11 cellular contexts compared by ENCODE assay signal in the genomic region with DNA sequence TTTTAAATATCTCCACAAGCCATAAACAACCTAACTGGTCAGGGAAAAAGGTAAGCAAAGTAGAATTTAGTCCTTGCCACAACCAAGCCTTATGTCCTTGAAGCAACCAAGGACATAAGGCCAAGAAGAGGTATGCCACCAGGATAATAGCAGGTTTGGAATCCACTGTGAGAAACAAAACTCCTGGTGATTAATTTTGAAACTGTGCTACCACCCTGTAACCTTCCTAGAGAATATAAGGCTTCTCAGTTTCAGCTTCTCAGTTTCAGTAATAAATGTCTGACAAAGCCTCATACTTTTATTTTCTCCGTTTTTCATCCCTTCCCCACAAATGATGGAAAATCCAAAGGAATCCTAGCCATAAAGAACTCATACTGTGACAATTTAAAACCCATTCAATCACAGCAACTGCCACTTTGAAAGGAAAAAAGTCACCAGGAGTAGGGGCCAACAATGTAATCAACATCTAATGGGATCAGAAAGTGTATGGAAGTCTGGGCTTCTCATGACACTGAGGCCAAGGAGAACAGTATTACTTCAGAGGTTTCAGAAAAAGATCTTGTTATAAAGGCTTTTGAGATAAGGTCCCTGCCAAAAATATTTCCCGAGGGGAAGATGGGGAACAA.
DNase-seq lines count a peak whose midpoint lies in the region; ATAC-seq and TF ChIP-seq lines count a peak whose summit lies in the region.
"Had no signal": no experiment of that assay in that cellular context is flagged by ENCODE, and none has a peak within 500 bp of the region (broad histone marks: within the 10 kb centered on the region; RNA-seq: fewer than 3 reads in every experiment).

No MANE protein-coding gene starts in this region.

- H3K27me3 ChIP-seq in SJSA1 (replicated peaks) (no peaks in the 10 kb centered on the region), thyroid gland (no peaks in the 10 kb centered on the region), testis (no peaks in the 10 kb centered on the region)

- no peak overlapping the region for H3K4me3 ChIP-seq in HEK293 (ENCODE audit: low read depth, low read length)
- no peak overlapping the region for H3K4me3 ChIP-seq in SJSA1
- H3K4me3 ChIP-seq in thyroid gland (replicated peaks in 1 of 3) = no peak overlapping the region
- H3K4me3 ChIP-seq in testis = no peak overlapping the region

- CTCF ChIA-PET in HEK293 (lab: Yijun Ruan, JAX) = no interaction called here

- DNase-seq in SJSA1 (ENCODE audit: low read depth in 1 of 2, low spot score in 2 of 2) = no peak
- peak; percentile 21 for DNase-seq in iPS-NIHi11 (ENCODE audit: low spot score)
- DNase-seq in thyroid gland = no peak
- no peak for DNase-seq in testis
- DNase-seq in LoVo (ENCODE audit: low spot score) = no peak
- DNase-seq in GM03348 (ENCODE audit: low spot score) = no peak
- DNase-seq: Caco-2, kidney glomerular epithelial cell, NCI-H2171 had no signal

- POLR2A ChIA-PET in HEK293 (lab: Yijun Ruan, JAX) = no interaction called here

- no peaks in the 10 kb centered on the region for H3K36me3 ChIP-seq in HEK293 (ENCODE audit: control insufficient read depth in 2 of 2, insufficient read depth in 1 of 2, low read length in 2 of 2)
- H3K36me3 ChIP-seq in SJSA1 = no peaks in the 10 kb centered on the region
- no peaks in the 10 kb centered on the region for H3K36me3 ChIP-seq in thyroid gland
- H3K36me3 ChIP-seq in testis (ENCODE audit: low read depth, missing control alignments) = no peaks in the 10 kb centered on the region

- intact Hi-C loops in thyroid gland (cut with DNase I) = no loop called here
- intact Hi-C loops in testis (cut with DNase I; ENCODE audit: low total_unique reads) = no loop called here

- H3K27ac ChIP-seq in HEK293 (ENCODE audit: extremely low read depth, low read depth, low read length) = no peak overlapping the region
- H3K27ac ChIP-seq in SJSA1 = peak overlapping the region; percentile 74
- H3K27ac ChIP-seq in thyroid gland = peak overlapping the region; percentile 21 to 47 (median 31)
- H3K27ac ChIP-seq in testis = peak overlapping the region in 1 of 2 donors; percentile 79

- TF ChIP-seq POLR2A in thyroid gland (IDR thresholded peaks at IDR 0.05) (no peak), testis (IDR thresholded peaks at IDR 0.05) (no peak)

- 63 to 68% methylated on average over 2 of the region's 2 CpGs for WGBS in thyroid gland, 2 donors
- 41 to 54% methylated on average over 2 of the region's 2 CpGs for whole genome bisulfite sequencing in testis, 2 donors

- H3K9me3 ChIP-seq in HEK293 (ENCODE audit: control insufficient read depth, insufficient read depth, low read depth, low read length) (no peaks in the 10 kb centered on the region), SJSA1 (replicated peaks) (no peaks in the 10 kb centered on the region), thyroid gland (no peaks in the 10 kb centered on the region), testis (no peaks in the 10 kb centered on the region)
- H3K9me3 ChIP-seq: Caco-2 had no signal

- ATAC-seq in HG03520 (IDR thresholded peaks at IDR 0.05; ENCODE audit: unreplicated experiment) = no peak

- TF ChIP-seq CTCF in HEK293 (tag by site-specific recombination; IDR thresholded peaks at IDR 0.05) (no peak), thyroid gland (IDR thresholded peaks at IDR 0.05) (no peak), testis (IDR thresholded peaks at IDR 0.05) (no peak)

- H3K4me1 ChIP-seq in HEK293 (ENCODE audit: control insufficient read depth, insufficient read depth, low read length) = peaks cover 20% of the 10 kb centered on the region
- peaks cover 41% of the 10 kb centered on the region for H3K4me1 ChIP-seq in SJSA1 (replicated peaks)
- peaks cover 0 to 14% of the 10 kb centered on the region in 2 donors for H3K4me1 ChIP-seq in thyroid gland
- H3K4me1 ChIP-seq in testis = peaks cover 7% of the 10 kb centered on the region
- H3K4me1 ChIP-seq: Caco-2 had no signal

TF ChIP-seq in HEK293, 187 proteins besides CTCF, POLR2A, EP300 and RAD21:
- no peak for TF ChIP-seq ZNF585B (tag by site-specific recombination; IDR thresholded peaks at IDR 0.05)
- TF ChIP-seq, protein P1, sequence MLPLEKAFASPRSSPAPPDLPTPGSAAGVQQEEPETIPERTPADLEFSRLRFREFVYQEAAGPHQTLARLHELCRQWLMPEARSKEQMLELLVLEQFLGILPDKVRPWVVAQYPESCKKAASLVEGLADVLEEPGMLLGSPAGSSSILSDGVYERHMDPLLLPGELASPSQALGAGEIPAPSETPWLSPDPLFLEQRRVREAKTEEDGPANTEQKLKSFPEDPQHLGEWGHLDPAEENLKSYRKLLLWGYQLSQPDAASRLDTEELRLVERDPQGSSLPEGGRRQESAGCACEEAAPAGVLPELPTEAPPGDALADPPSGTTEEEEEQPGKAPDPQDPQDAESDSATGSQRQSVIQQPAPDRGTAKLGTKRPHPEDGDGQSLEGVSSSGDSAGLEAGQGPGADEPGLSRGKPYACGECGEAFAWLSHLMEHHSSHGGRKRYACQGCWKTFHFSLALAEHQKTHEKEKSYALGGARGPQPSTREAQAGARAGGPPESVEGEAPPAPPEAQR (tag by site-specific recombination; IDR thresholded peaks at IDR 0.05) = no peak
- TF ChIP-seq, protein P2, sequence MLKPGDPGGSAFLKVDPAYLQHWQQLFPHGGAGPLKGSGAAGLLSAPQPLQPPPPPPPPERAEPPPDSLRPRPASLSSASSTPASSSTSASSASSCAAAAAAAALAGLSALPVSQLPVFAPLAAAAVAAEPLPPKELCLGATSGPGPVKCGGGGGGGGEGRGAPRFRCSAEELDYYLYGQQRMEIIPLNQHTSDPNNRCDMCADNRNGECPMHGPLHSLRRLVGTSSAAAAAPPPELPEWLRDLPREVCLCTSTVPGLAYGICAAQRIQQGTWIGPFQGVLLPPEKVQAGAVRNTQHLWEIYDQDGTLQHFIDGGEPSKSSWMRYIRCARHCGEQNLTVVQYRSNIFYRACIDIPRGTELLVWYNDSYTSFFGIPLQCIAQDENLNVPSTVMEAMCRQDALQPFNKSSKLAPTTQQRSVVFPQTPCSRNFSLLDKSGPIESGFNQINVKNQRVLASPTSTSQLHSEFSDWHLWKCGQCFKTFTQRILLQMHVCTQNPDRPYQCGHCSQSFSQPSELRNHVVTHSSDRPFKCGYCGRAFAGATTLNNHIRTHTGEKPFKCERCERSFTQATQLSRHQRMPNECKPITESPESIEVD (tag by site-specific recombination; IDR thresholded peaks at IDR 0.05) = peak; percentile 73; the same call in 1 of the 2 replicates
- no peak for TF ChIP-seq ZNF214 (tag by site-specific recombination; IDR thresholded peaks at IDR 0.05; ENCODE audit: borderline replicate concordance)
- TF ChIP-seq ZNF747 (tag by site-specific recombination; IDR thresholded peaks at IDR 0.05) = no peak
